In the genomic region with DNA sequence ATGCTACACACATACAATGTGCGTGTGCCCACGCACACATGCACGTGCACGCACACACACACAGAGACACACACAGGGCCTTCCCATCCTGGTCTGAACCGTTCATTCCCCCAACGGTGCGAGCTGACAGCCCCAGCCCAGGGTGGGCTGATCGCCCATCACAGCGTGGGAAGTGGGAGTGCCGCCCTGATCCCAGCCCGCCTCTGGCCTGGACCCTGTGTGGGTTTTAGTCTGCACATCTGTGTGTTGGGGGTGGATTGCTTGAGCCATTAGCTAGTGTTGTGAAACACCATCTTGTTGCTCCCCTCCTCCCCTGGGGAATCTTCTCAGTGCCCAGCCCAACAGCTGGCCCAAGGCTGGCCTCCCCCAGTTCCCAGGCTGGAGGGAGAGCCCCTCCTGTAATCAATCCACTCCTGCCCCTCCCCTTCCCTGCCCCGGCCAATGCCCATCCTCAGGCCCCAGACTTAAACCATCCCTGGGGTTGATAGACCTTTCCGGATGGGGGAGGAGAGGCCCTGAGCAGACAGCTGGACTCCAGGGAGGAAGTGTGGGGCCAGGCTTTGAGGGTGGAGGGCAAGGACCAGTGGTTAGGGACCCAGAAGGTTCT, we compare ENCODE assay signal across 15 cellular contexts. TPM values are rescaled to one million over a fixed set of nuclear protein-coding genes. Genes with fewer than 3 reads are reported as not detected.
DNase-seq lines count a peak whose midpoint lies in the region; ATAC-seq and TF ChIP-seq lines count a peak whose summit lies in the region.
"Had no signal": no experiment of that assay in that cellular context is flagged by ENCODE, and none has a peak within 500 bp of the region (broad histone marks: within the 10 kb centered on the region; RNA-seq: fewer than 3 reads in every experiment).

No MANE protein-coding gene starts in this region.

- no peaks in the 10 kb centered on the region for H3K9me3 ChIP-seq in lower lobe of right lung
- H3K9me3 ChIP-seq in Karpas-422 (ENCODE audit: low read length): no peaks in the 10 kb centered on the region
- H3K9me3 ChIP-seq: thoracic aorta had no signal

- H3K4me3 Mint-ChIP-seq in natural killer cell: no peak overlapping the region

- H3K27ac Mint-ChIP-seq in natural killer cell: no peak overlapping the region
- H3K27ac Mint-ChIP-seq: IgD-negative memory B cell had no signal

- no peaks in the 10 kb centered on the region for H4K20me1 ChIP-seq in Karpas-422 (ENCODE audit: insufficient read depth, low read depth, low read length)

- peaks cover 0 to 3% of the 10 kb centered on the region in 2 donors for H3K27me3 Mint-ChIP-seq in natural killer cell (ENCODE audit: low read depth in 2 of 2)
- H3K27me3 Mint-ChIP-seq: IgD-negative memory B cell had no signal

- H3K9ac ChIP-seq in Karpas-422 (ENCODE audit: low read length): no peak overlapping the region

- no peaks in the 10 kb centered on the region for H3K4me1 Mint-ChIP-seq in natural killer cell

- H3K4me2 ChIP-seq in Karpas-422 (ENCODE audit: low read depth, low read length, poor library complexity, severe bottlenecking): no peak overlapping the region

- DNase-seq in 8988T: peak; percentile 20
- peak; percentile 70 for DNase-seq in H7
- peak; percentile 71 for DNase-seq in coronary artery (ENCODE audit: low spot score)
- DNase-seq in lower lobe of right lung: peak; percentile 47
- no peak for DNase-seq in Karpas-422
- no peak for DNase-seq in natural killer cell
- DNase-seq: GDM1, NCI-H2107, nucleus accumbens had no signal

- no peaks in the 10 kb centered on the region for H3K9me3 Mint-ChIP-seq in natural killer cell
- H3K9me3 Mint-ChIP-seq: IgD-negative memory B cell had no signal

- H3K79me2 ChIP-seq in Karpas-422 (ENCODE audit: low read length): no peaks in the 10 kb centered on the region

- H3K27me3 ChIP-seq in H7 (ENCODE audit: control insufficient read depth, insufficient read depth, low read length): no peaks in the 10 kb centered on the region
- no peaks in the 10 kb centered on the region for H3K27me3 ChIP-seq in lower lobe of right lung (ENCODE audit: low read depth)
- H3K27me3 ChIP-seq in Karpas-422 (ENCODE audit: low read length): no peaks in the 10 kb centered on the region

- no peak overlapping the region for H2AFZ ChIP-seq in Karpas-422 (ENCODE audit: low read length)

- H3K27ac ChIP-seq in coronary artery (peak overlapping the region in 1 of 2 donors; percentile 35), lower lobe of right lung (no peak overlapping the region), Karpas-422 (ENCODE audit: low read length) (no peak overlapping the region)
- H3K27ac ChIP-seq: epithelial cell of prostate, thoracic aorta had no signal

- intact Hi-C loops in lower lobe of right lung (cut with DNase I) (no loop called here), natural killer cell (cut with micrococcal nuclease) (no loop called here)

- H3K4me1 ChIP-seq in lower lobe of right lung (peaks cover 52% of the 10 kb centered on the region), Karpas-422 (ENCODE audit: low read length) (no peaks in the 10 kb centered on the region)

- H3K36me3 ChIP-seq in H7 (replicated peaks; ENCODE audit: control insufficient read depth, insufficient read depth, low read length): no peaks in the 10 kb centered on the region
- H3K36me3 ChIP-seq in lower lobe of right lung: peaks cover 7% of the 10 kb centered on the region
- H3K36me3 ChIP-seq in Karpas-422 (ENCODE audit: insufficient read depth, low read length): no peaks in the 10 kb centered on the region
- H3K36me3 ChIP-seq: thoracic aorta had no signal

- no peak overlapping the region for H3K4me3 ChIP-seq in H7 (ENCODE audit: insufficient read depth, low read depth, low read length)
- H3K4me3 ChIP-seq in coronary artery: no peak overlapping the region
- H3K4me3 ChIP-seq in lower lobe of right lung: no peak overlapping the region
- H3K4me3 ChIP-seq in Karpas-422 (ENCODE audit: low read length): no peak overlapping the region
- H3K4me3 ChIP-seq: thoracic aorta had no signal

- ATAC-seq in lower lobe of right lung (no peak), GM21526 (IDR thresholded peaks at IDR 0.05; ENCODE audit: low FRiP score, unreplicated experiment) (no peak), HG02759 (IDR thresholded peaks at IDR 0.05; ENCODE audit: unreplicated experiment) (no peak), natural killer cell (no peak)
- ATAC-seq: Panc1 had no signal

- no peaks in the 10 kb centered on the region for H3K36me3 Mint-ChIP-seq in natural killer cell
- H3K36me3 Mint-ChIP-seq: IgD-negative memory B cell had no signal

- H3K9me2 ChIP-seq in Karpas-422 (replicated peaks; ENCODE audit: insufficient read depth, low read length): no peaks in the 10 kb centered on the region

- TF ChIP-seq CTCF in coronary artery (IDR thresholded peaks at IDR 0.05) (no peak), lower lobe of right lung (IDR thresholded peaks at IDR 0.05) (no peak), natural killer cell (IDR thresholded peaks at IDR 0.05) (no peak)

RNA-seq across cellular contexts. Expression of a gene that starts 8.3 kb away (rescaled TPM):
- total RNA-seq in H7 (2014; rRNA removed; shearing (Covaris generic)): 1.1 and 2.2 TPM in 2 replicates
- total RNA-seq in lower lobe of right lung (23.6 TPM), natural killer cell (under 1 TPM in 2 of 3 donors, not detected in 1; 0.07 to 0.55 TPM)
- 0.11 TPM in 1 of 2 replicates, not detected in the other for total RNA-seq in Karpas-422 (2014; rRNA removed; shearing (Covaris generic); ENCODE audit: low replicate concordance)

RNA-seq across cellular contexts. Expression of a gene that starts 17.2 kb away (rescaled TPM):
- 4.2 and 7.2 TPM in 2 replicates for total RNA-seq in H7 (2014; rRNA removed; shearing (Covaris generic))
- total RNA-seq in lower lobe of right lung (44.0 TPM), natural killer cell (1 to 10 TPM in 2 of 3 donors, not detected in 1; 1.1 to 1.2 TPM)
- 0.65 TPM in 1 of 2 replicates, not detected in the other for total RNA-seq in Karpas-422 (2014; rRNA removed; shearing (Covaris generic); ENCODE audit: low replicate concordance)

RNA-seq across cellular contexts. Expression of a gene that starts 18.8 kb away (rescaled TPM):
- total RNA-seq in H7 (2014; rRNA removed; shearing (Covaris generic)): 51.1 and 70.7 TPM in 2 replicates
- total RNA-seq in lower lobe of right lung: 90.2 TPM
- total RNA-seq in Karpas-422 (2014; rRNA removed; shearing (Covaris generic); ENCODE audit: low replicate concordance): 44.2 and 70.1 TPM in 2 replicates
- total RNA-seq in natural killer cell: 100 to 1,000 TPM; 162 to 191 (median 175) TPM

RNA-seq across cellular contexts. Expression of a gene that starts 26.1 kb away (rescaled TPM):
- 16.5 and 25.2 TPM in 2 replicates for total RNA-seq in H7 (2014; rRNA removed; shearing (Covaris generic))
- total RNA-seq in lower lobe of right lung (7.7 TPM), natural killer cell (10 to 100 TPM; 10.9 to 13.5 (median 13.5) TPM)
- total RNA-seq in Karpas-422 (2014; rRNA removed; shearing (Covaris generic); ENCODE audit: low replicate concordance): 5.1 and 9.5 TPM in 2 replicates

RNA-seq across cellular contexts. Expression of a gene that starts 26.8 kb away (rescaled TPM):
- 128 and 145 TPM in 2 replicates for total RNA-seq in H7 (2014; rRNA removed; shearing (Covaris generic))
- total RNA-seq in lower lobe of right lung: 61.9 TPM
- 45.4 and 91.1 TPM in 2 replicates for total RNA-seq in Karpas-422 (2014; rRNA removed; shearing (Covaris generic); ENCODE audit: low replicate concordance)
- 100 to 1,000 TPM; 141 to 154 (median 145) TPM for total RNA-seq in natural killer cell

Comparison
In these comparisons a context has a peak if more than half of its experiments do, and no peak if none do; other contexts are left out.
1. DNase-seq: peak in 8988T (single experiment), H7 (single experiment), coronary artery (single experiment) and lower lobe of right lung (single experiment); none in Karpas-422 (single experiment) and natural killer cell (single experiment).